Comparison of ENCODE assay signal across 8 cellular contexts in the genomic region with DNA sequence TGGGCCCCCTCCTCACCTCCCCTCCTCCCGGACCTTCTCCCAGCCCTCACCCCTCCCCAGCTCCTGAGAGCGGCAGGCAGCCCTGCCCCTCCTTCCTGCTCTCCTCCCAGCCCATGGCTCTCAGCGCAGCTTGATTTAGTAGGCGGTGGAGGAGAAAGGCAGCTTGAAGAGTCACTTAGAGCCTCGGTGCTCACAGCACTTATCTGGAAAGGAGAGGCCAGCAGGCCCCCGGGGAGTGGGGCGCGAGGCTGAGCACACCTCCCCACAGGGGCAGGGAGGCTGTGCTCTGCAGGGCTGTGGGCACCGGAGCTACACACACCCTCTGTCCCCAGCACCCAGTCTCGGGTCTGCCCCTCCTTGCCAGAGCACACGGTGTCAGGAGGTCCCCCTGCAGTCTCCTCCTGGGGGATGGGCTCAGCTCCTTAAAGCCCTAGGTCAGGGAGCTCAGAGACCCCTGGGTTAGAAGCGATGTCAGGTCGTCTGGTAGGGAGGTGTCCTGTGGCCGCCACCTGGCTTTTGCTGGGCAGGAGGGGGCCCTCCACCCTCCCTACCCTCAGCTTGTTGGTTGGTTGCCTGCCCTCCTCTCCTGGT.
DNase-seq lines count a peak whose midpoint lies in the region; ATAC-seq, FAIRE-seq and TF ChIP-seq lines count a peak whose summit lies in the region.

No MANE protein-coding gene starts in this region.

- H3K27me3 ChIP-seq in fibroblast of lung (ENCODE audit: control insufficient read depth, insufficient read depth, low read length) (no peaks in the 10 kb centered on the region), pancreas (no peaks in the 10 kb centered on the region)

- H3K4me1 ChIP-seq in fibroblast of lung (ENCODE audit: control insufficient read depth, extremely low read depth, insufficient read depth, low read length) = peaks cover 24% of the 10 kb centered on the region
- peaks cover 5 to 29% (median 23%) of the 10 kb centered on the region in 3 donors for H3K4me1 ChIP-seq in pancreas

- 27 to 47% methylated on average over 14 of the region's 14 CpGs for WGBS in pancreas, 2 donors

- H3K27ac ChIP-seq in fibroblast of lung (ENCODE audit: insufficient read depth, low read length) = no peak overlapping the region
- H3K27ac ChIP-seq in pancreas = no peak overlapping the region

- no peak overlapping the region for H2AFZ ChIP-seq in fibroblast of lung (ENCODE audit: low read length)

- FAIRE-seq in pancreas (lab: Jason Lieb, UNC) = no peak

- no peaks in the 10 kb centered on the region for H3K9me3 ChIP-seq in fibroblast of lung (ENCODE audit: control insufficient read depth, insufficient read depth, low read depth, low read length)
- H3K9me3 ChIP-seq in pancreas = no peaks in the 10 kb centered on the region

- TF ChIP-seq CTCF in fibroblast of lung (conservative IDR thresholded peaks at IDR 0.05 in 1 of 2, IDR thresholded peaks at IDR 0.05 in 1 of 2; ENCODE audit: low read depth in 1 of 2, low read length in 2 of 2) (no peak), pancreas (IDR thresholded peaks at IDR 0.05) (no peak)

- H3K4me2 ChIP-seq in fibroblast of lung (ENCODE audit: extremely low read depth, insufficient read depth, low read length) = no peak overlapping the region

- H3K36me3 ChIP-seq in fibroblast of lung (ENCODE audit: control insufficient read depth, insufficient read depth, low read length) = no peaks in the 10 kb centered on the region
- no peaks in the 10 kb centered on the region for H3K36me3 ChIP-seq in pancreas

- intact Hi-C loops in pancreas (cut with DNase I) = no loop called here

- H3K9ac ChIP-seq in fibroblast of lung (ENCODE audit: insufficient read depth, low read length) = no peak overlapping the region

- DNase-seq in NCI-H345 (lab: John Stamatoyannopoulos, UW) (peak; percentile 82), NCI-H345 treated with DMSO at 0.1 percent for 48 hours (lab: John Stamatoyannopoulos, UW; ENCODE audit: unreplicated experiment) (no peak), NCI-H69 (lab: John Stamatoyannopoulos, UW) (peak; percentile 93), fibroblast of lung (ENCODE audit: low read depth in 2 of 2) (peak; percentile 45 to 62), pancreas (peak in 1 of 6 donors; percentile 59), T-helper 2 cell (no peak)
- no peak for DNase-seq in stimulated activated CD8-positive, alpha-beta memory T cell treated with anti-CD3 and anti-CD28 coated beads, Interleukin-4, amount 100 ng/mL, for 48 hours

- H3K4me3 ChIP-seq in fibroblast of lung (replicated peaks in 1 of 4; ENCODE audit: control extremely low read depth in 1 of 4, insufficient read depth in 1 of 4, low read depth in 3 of 4, low read length in 4 of 4) (peak overlapping the region in 1 of 4 experiments; percentile 17), pancreas (peak overlapping the region in 2 of 4 donors; percentile 23 to 24)

- H3K79me2 ChIP-seq in fibroblast of lung (ENCODE audit: control insufficient read depth, insufficient read depth, low read length) = no peaks in the 10 kb centered on the region

- H4K20me1 ChIP-seq in fibroblast of lung (ENCODE audit: control insufficient read depth, extremely low read depth, insufficient read depth, low read length) = peaks cover 2% of the 10 kb centered on the region

- ATAC-seq in pancreas (peak; percentile 10 to 41 (median 26)), GM21390 (IDR thresholded peaks at IDR 0.05; ENCODE audit: unreplicated experiment) (no peak)

Comparison
In these comparisons a context has a peak if more than half of its experiments do, and no peak if none do; other contexts are left out.
1. DNase-seq: peak in NCI-H345 (single experiment), NCI-H69 (single experiment) and fibroblast of lung (2 of 2); none in NCI-H345 treated with DMSO at 0.1 percent for 48 hours (single experiment), stimulated activated CD8-positive, alpha-beta memory T cell treated with anti-CD3 and anti-CD28 coated beads, Interleukin-4, amount 100 ng/mL, for 48 hours (single experiment) and T-helper 2 cell (0 of 5).